1 cellular context compared by ENCODE assay signal in genomic region chr10:131651674-131652093, GRCh38.
TF ChIP-seq lines count a peak whose summit lies in the region.

No MANE protein-coding gene starts in this region.

TF ChIP-seq in WTC11, 78 proteins besides CTCF, POLR2A, EP300 and RAD21 (continued from another document):
- TF ChIP-seq PRDM15 (CRISPR knock-in tag; IDR thresholded peaks at IDR 0.05), result no peak
- TF ChIP-seq TP53 (CRISPR knock-in tag; IDR thresholded peaks at IDR 0.05), result no peak
- no peak for TF ChIP-seq NFATC4 (CRISPR knock-in tag; IDR thresholded peaks at IDR 0.05)
- TF ChIP-seq ARID4B (CRISPR knock-in tag; IDR thresholded peaks at IDR 0.05; ENCODE audit: borderline replicate concordance), result no peak
- no peak for TF ChIP-seq TCF7 (CRISPR knock-in tag; IDR thresholded peaks at IDR 0.05; ENCODE audit: low read depth)
